8 cellular contexts compared by ENCODE assay signal in genomic region chr9:120714088-120714845, GRCh38. TPM values are rescaled to one million over a fixed set of nuclear protein-coding genes. Genes with fewer than 3 reads are reported as not detected.
DNase-seq lines count a peak whose midpoint lies in the region; ATAC-seq and TF ChIP-seq lines count a peak whose summit lies in the region.

TSS of gene MEGF9 (minus strand) at chr9:120714470. CDS start at chr9:120714358, 112 bp downstream.

- H3K27ac ChIP-seq in CD4-positive, CD25-positive, alpha-beta regulatory T cell (ENCODE audit: insufficient read depth, low read length, poor library complexity, severe bottlenecking): peak within 1 kb of the TSS; percentile 65
- peak within 1 kb of the TSS; percentile 86 to 99 (median 96) for H3K27ac ChIP-seq in dorsolateral prefrontal cortex
- peak within 1 kb of the TSS; percentile 90 to 96 (median 91) for H3K27ac ChIP-seq in right lobe of liver

- H3K27me3 ChIP-seq in CD4-positive, CD25-positive, alpha-beta regulatory T cell (ENCODE audit: control insufficient read depth, insufficient read depth, low read length): no peaks in the 10 kb centered on the region
- H3K27me3 ChIP-seq in dorsolateral prefrontal cortex (no peaks in the 10 kb centered on the region), right lobe of liver (no peaks in the 10 kb centered on the region)

- 0% methylated on average over 21 of the region's 102 CpGs for WGBS in right lobe of liver (ENCODE audit: insufficient coverage, low coverage, low lambda C conversion rate, missing lambda C conversion rate)

- intact Hi-C loops in dorsolateral prefrontal cortex (cut with DNase I) (loop anchor here (2.0 to 10.0 kb wide), 4 partner anchors 62 to 161 kb away; partner anchors contain the start of genes FBXW2 (in 1 of the 2) and PHF19 (in 1 of the 2)), right lobe of liver (cut with DNase I) (no loop called here)

- peak; percentile 98 for TF ChIP-seq POLR2A in right lobe of liver (IDR thresholded peaks at IDR 0.05)

- TF ChIP-seq CTCF in dorsolateral prefrontal cortex (IDR thresholded peaks at IDR 0.05 in 54 of 56, conservative IDR thresholded peaks at IDR 0.05 in 2 of 56; ENCODE audit: low read depth in 1 of 56, partially characterized antibody in 56 of 56): peak in 29 of 56 donors; percentile 5 to 56 (median 22)
- no peak for TF ChIP-seq CTCF in right lobe of liver (IDR thresholded peaks at IDR 0.05)

- H3K4me3 Mint-ChIP-seq in CD4-positive, CD25-positive, alpha-beta regulatory T cell: peak within 1 kb of the TSS; percentile 87 to 96 (median 90)

- peak; percentile 95 to 97 (median 96) for DNase-seq in CD4-positive, CD25-positive, alpha-beta regulatory T cell
- DNase-seq in NCI-H774 (lab: John Stamatoyannopoulos, UW) (peak; percentile 99), dorsolateral prefrontal cortex (peak; percentile 99 to 100 (median 99)), right lobe of liver (peak; percentile 99)
- DNase-seq in activated CD4-positive, alpha-beta T cell treated with anti-CD3 and anti-CD28 coated beads, Interleukin-2, amount 50 U/mL, for 48 hours: peak; percentile 97 to 98
- DNase-seq in stimulated activated CD4-positive, alpha-beta T cell treated with anti-CD3 and anti-CD28 coated beads, Interleukin-4, amount 100 ng/mL, for 24 hours: peak; percentile 98

- H3K9me3 ChIP-seq in CD4-positive, CD25-positive, alpha-beta regulatory T cell (ENCODE audit: control insufficient read depth in 2 of 2, low read length in 2 of 2): no peaks in the 10 kb centered on the region
- no peaks in the 10 kb centered on the region for H3K9me3 ChIP-seq in right lobe of liver

- H3K4me3 ChIP-seq in CD4-positive, CD25-positive, alpha-beta regulatory T cell (ENCODE audit: low read depth, low read length): peak within 1 kb of the TSS; percentile 89
- H3K4me3 ChIP-seq in dorsolateral prefrontal cortex: peak within 1 kb of the TSS; percentile 63 to 99 (median 90)
- H3K4me3 ChIP-seq in right lobe of liver: peak within 1 kb of the TSS; percentile 77 to 90 (median 81)

- peak; percentile 96 to 97 for ATAC-seq in CD4-positive, CD25-positive, alpha-beta regulatory T cell (ENCODE audit: low read depth in 2 of 2)
- ATAC-seq in GM19438 (IDR thresholded peaks at IDR 0.05; ENCODE audit: low read depth, unreplicated experiment) (peak; percentile 94), HG03571 (IDR thresholded peaks at IDR 0.05; ENCODE audit: unreplicated experiment) (peak; percentile 97), right lobe of liver (peak; percentile 80 to 95 (median 90))

- H3K9me3 Mint-ChIP-seq in CD4-positive, CD25-positive, alpha-beta regulatory T cell: no peaks in the 10 kb centered on the region

- peaks cover 44% of the 10 kb centered on the region for H3K4me1 ChIP-seq in CD4-positive, CD25-positive, alpha-beta regulatory T cell (ENCODE audit: control insufficient read depth, insufficient read depth, low read length, poor library complexity, severe bottlenecking)
- peaks cover 0 to 25% (median 11%) of the 10 kb centered on the region in 4 donors for H3K4me1 ChIP-seq in right lobe of liver

- H3K36me3 ChIP-seq in CD4-positive, CD25-positive, alpha-beta regulatory T cell (ENCODE audit: control insufficient read depth, insufficient read depth, low read length): no peaks in the 10 kb centered on the region
- H3K36me3 ChIP-seq in right lobe of liver: no peaks in the 10 kb centered on the region

- peak within 1 kb of the TSS; percentile 79 to 94 (median 87) for H3K27ac Mint-ChIP-seq in CD4-positive, CD25-positive, alpha-beta regulatory T cell

- peaks cover 14 to 36% (median 31%) of the 10 kb centered on the region in 4 donors for H3K4me1 Mint-ChIP-seq in CD4-positive, CD25-positive, alpha-beta regulatory T cell

- no peaks in the 10 kb centered on the region for H3K36me3 Mint-ChIP-seq in CD4-positive, CD25-positive, alpha-beta regulatory T cell

- no peaks in the 10 kb centered on the region for H3K27me3 Mint-ChIP-seq in CD4-positive, CD25-positive, alpha-beta regulatory T cell

RNA-seq across cellular contexts. Expression of gene MEGF9, which starts in this region (rescaled TPM):
- total RNA-seq in CD4-positive, CD25-positive, alpha-beta regulatory T cell: 17.8 TPM
- polyA plus RNA-seq in CD4-positive, CD25-positive, alpha-beta regulatory T cell: 1 to 10 TPM; 4.6 to 7.7 (median 7.3) TPM
- 10 to 100 TPM; 47.2 to 92.6 (median 64.9) TPM for total RNA-seq in dorsolateral prefrontal cortex
- total RNA-seq in right lobe of liver: 10 to 100 TPM; 26.8 to 49.0 (median 38.2) TPM

Comparison
In these comparisons a context has a peak if more than half of its experiments do, and no peak if none do; other contexts are left out.
1. Peak in every context shown above with its lines: DNase-seq, ATAC-seq, H3K4me3 ChIP-seq and H3K27ac ChIP-seq.
2. CTCF ChIP-seq: peak in dorsolateral prefrontal cortex (29 of 56); none in right lobe of liver (0 of 4).
3. intact Hi-C loops: an anchor here in dorsolateral prefrontal cortex (2.0 to 10.0 kb wide); none called in right lobe of liver.